In the genomic region with DNA sequence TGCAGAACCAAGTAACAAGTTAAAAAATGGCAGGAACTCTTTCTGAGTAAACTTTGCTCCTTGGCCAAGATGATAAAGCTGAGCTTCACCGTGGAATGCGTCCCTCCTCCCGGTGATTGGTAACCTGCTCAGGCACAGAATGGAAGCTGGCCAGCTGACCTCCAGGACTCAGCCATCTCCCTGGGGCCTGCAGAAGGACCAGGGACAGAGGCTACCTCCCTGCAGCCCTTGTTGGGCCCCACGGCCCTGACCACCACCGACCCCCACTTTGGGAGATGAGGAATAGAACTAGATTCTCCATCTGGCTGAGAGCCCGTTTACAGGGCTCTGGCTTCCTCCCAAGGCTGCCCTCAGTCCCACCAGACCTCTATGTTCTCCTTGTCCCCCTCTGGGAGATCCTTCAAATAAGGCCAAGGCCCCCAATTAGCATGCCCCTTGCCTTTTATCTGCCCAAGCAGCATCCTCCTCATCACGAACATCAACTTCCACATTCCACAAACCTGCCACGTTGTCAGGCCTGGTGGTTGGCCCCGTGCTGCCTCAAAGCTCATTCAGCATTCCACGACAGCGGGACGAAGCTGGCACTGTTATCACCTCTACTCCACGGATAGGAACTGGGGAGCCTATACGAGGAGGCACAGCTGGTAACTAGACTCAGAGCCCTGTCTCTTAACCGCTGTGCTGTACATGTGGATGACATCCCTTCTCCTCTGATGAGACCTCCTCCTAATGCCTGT, we compare ENCODE assay signal across 15 cellular contexts.
DNase-seq lines count a peak whose midpoint lies in the region; ATAC-seq, FAIRE-seq and TF ChIP-seq lines count a peak whose summit lies in the region.
"Had no signal": no experiment of that assay in that cellular context is flagged by ENCODE, and none has a peak within 500 bp of the region (broad histone marks: within the 10 kb centered on the region; RNA-seq: fewer than 3 reads in every experiment).

No MANE protein-coding gene starts in this region.

- no peaks in the 10 kb centered on the region for H3K36me3 ChIP-seq in effector memory CD4-positive, alpha-beta T cell (ENCODE audit: control insufficient read depth, insufficient read depth, low read length)
- H3K36me3 ChIP-seq in vagina, result peaks cover 0 to 8% of the 10 kb centered on the region in 2 donors

- no peak overlapping the region for H3K4me3 Mint-ChIP-seq in activated naive CD8-positive, alpha-beta T cell
- no peak overlapping the region for H3K4me3 Mint-ChIP-seq in activated naive CD8-positive, alpha-beta T cell treated with anti-CD3 and anti-CD28 coated beads, Interleukin-2, amount 50 U/mL, for 24 hours
- no peak overlapping the region for H3K4me3 Mint-ChIP-seq in natural killer cell treated with Interleukin-12 subunit alpha and Interleukin-12 subunit beta and Interleukin-15 and Interleukin-18, amount 100 ng/mL, for 72 hours
- H3K4me3 Mint-ChIP-seq: activated naive CD4-positive, alpha-beta T cell treated with anti-CD3 and anti-CD28 coated beads for 36 hours; nephron progenitor cell had no signal

- H3K9me3 ChIP-seq in effector memory CD4-positive, alpha-beta T cell (ENCODE audit: control insufficient read depth, low read length), result no peaks in the 10 kb centered on the region
- no peaks in the 10 kb centered on the region for H3K9me3 ChIP-seq in vagina
- H3K9me3 ChIP-seq: HAP-1 had no signal

- peak overlapping the region; percentile 26 for H3K27ac ChIP-seq in effector memory CD4-positive, alpha-beta T cell (ENCODE audit: insufficient read depth, low read length, poor library complexity, severe bottlenecking)
- peak overlapping the region; percentile 33 for H3K27ac ChIP-seq in vagina

- ATAC-seq in activated naive CD8-positive, alpha-beta T cell treated with anti-CD3 and anti-CD28 coated beads, Interleukin-2, amount 50 U/mL, for 24 hours, result no peak
- no peak for ATAC-seq in natural killer cell treated with Interleukin-12 subunit alpha and Interleukin-12 subunit beta and Interleukin-15 and Interleukin-18, amount 100 ng/mL, for 72 hours
- ATAC-seq in omental fat pad (ENCODE audit: low FRiP score), result no peak

- no peaks in the 10 kb centered on the region for H3K27me3 ChIP-seq in effector memory CD4-positive, alpha-beta T cell (replicated peaks; ENCODE audit: control insufficient read depth, insufficient read depth, low read length, poor library complexity, severe bottlenecking)
- no peaks in the 10 kb centered on the region for H3K27me3 ChIP-seq in vagina

- intact Hi-C loops in vagina (cut with DNase I), result no loop called here

- H3K27me3 Mint-ChIP-seq in activated naive CD8-positive, alpha-beta T cell, result no peaks in the 10 kb centered on the region
- no peaks in the 10 kb centered on the region for H3K27me3 Mint-ChIP-seq in activated naive CD8-positive, alpha-beta T cell treated with anti-CD3 and anti-CD28 coated beads, Interleukin-2, amount 50 U/mL, for 24 hours
- H3K27me3 Mint-ChIP-seq in natural killer cell treated with Interleukin-12 subunit alpha and Interleukin-12 subunit beta and Interleukin-15 and Interleukin-18, amount 100 ng/mL, for 72 hours, result no peaks in the 10 kb centered on the region

- H3K27ac Mint-ChIP-seq in activated naive CD8-positive, alpha-beta T cell, result peak overlapping the region; percentile 97
- no peak overlapping the region for H3K27ac Mint-ChIP-seq in activated naive CD8-positive, alpha-beta T cell treated with anti-CD3 and anti-CD28 coated beads, Interleukin-2, amount 50 U/mL, for 24 hours
- H3K27ac Mint-ChIP-seq in natural killer cell treated with Interleukin-12 subunit alpha and Interleukin-12 subunit beta and Interleukin-15 and Interleukin-18, amount 100 ng/mL, for 72 hours, result peak overlapping the region; percentile 38 to 59
- H3K27ac Mint-ChIP-seq: activated naive CD4-positive, alpha-beta T cell treated with anti-CD3 and anti-CD28 coated beads for 36 hours; nephron progenitor cell had no signal

- no peak overlapping the region for H3K4me3 ChIP-seq in effector memory CD4-positive, alpha-beta T cell (ENCODE audit: insufficient read depth, low read depth, low read length, poor library complexity, severe bottlenecking)
- no peak overlapping the region for H3K4me3 ChIP-seq in vagina
- H3K4me3 ChIP-seq: HAP-1 had no signal

- no peaks in the 10 kb centered on the region for H3K9me3 Mint-ChIP-seq in activated naive CD8-positive, alpha-beta T cell (ENCODE audit: low read depth)
- H3K9me3 Mint-ChIP-seq in activated naive CD8-positive, alpha-beta T cell treated with anti-CD3 and anti-CD28 coated beads, Interleukin-2, amount 50 U/mL, for 24 hours, result no peaks in the 10 kb centered on the region
- no peaks in the 10 kb centered on the region for H3K9me3 Mint-ChIP-seq in natural killer cell treated with Interleukin-12 subunit alpha and Interleukin-12 subunit beta and Interleukin-15 and Interleukin-18, amount 100 ng/mL, for 72 hours
- H3K9me3 Mint-ChIP-seq: activated naive CD4-positive, alpha-beta T cell treated with anti-CD3 and anti-CD28 coated beads for 36 hours; nephron progenitor cell had no signal

- TF ChIP-seq CTCF in vagina (IDR thresholded peaks at IDR 0.05) (no peak), omental fat pad (IDR thresholded peaks at IDR 0.05) (no peak)

- H3K4me1 ChIP-seq in effector memory CD4-positive, alpha-beta T cell (ENCODE audit: control insufficient read depth, insufficient read depth, low read length, poor library complexity, severe bottlenecking), result peaks cover 30% of the 10 kb centered on the region
- peaks cover 96% of the 10 kb centered on the region for H3K4me1 ChIP-seq in vagina
- H3K4me1 ChIP-seq: HAP-1 had no signal

- FAIRE-seq in H54 (lab: Jason Lieb, UNC), result no peak

- DNase-seq in activated naive CD8-positive, alpha-beta T cell treated with anti-CD3 and anti-CD28 coated beads, Interleukin-2, amount 50 U/mL, for 24 hours, result no peak
- no peak for DNase-seq in effector memory CD4-positive, alpha-beta T cell
- no peak for DNase-seq in natural killer cell treated with Interleukin-12 subunit alpha and Interleukin-12 subunit beta and Interleukin-15 and Interleukin-18, amount 100 ng/mL, for 72 hours (ENCODE audit: low spot score)
- DNase-seq in vagina (ENCODE audit: extremely low spot score in 2 of 2) (no peak), GM19240 (ENCODE audit: insufficient read length, low spot score) (no peak), H54 (ENCODE audit: insufficient read length, low spot score) (no peak), omental fat pad (ENCODE audit: low spot score) (no peak)
- DNase-seq: activated CD4-positive, alpha-beta T cell treated with anti-CD3 and anti-CD28 coated beads for 48 hours; activated naive CD4-positive, alpha-beta T cell treated with anti-CD3 and anti-CD28 coated beads for 36 hours; erythroblast; left cardiac atrium; NCI-H187; nephron progenitor cell had no signal

- no peak for TF ChIP-seq POLR2A in vagina (IDR thresholded peaks at IDR 0.05)
- no peak for TF ChIP-seq POLR2A in H54 (IDR thresholded peaks at IDR 0.05; ENCODE audit: low read depth, low read length)

- H3K4me1 Mint-ChIP-seq in activated naive CD8-positive, alpha-beta T cell (ENCODE audit: low read depth), result peaks cover 89% of the 10 kb centered on the region
- peaks cover 77% of the 10 kb centered on the region for H3K4me1 Mint-ChIP-seq in activated naive CD8-positive, alpha-beta T cell treated with anti-CD3 and anti-CD28 coated beads, Interleukin-2, amount 50 U/mL, for 24 hours
- peaks cover 59 to 66% of the 10 kb centered on the region in 2 donors for H3K4me1 Mint-ChIP-seq in natural killer cell treated with Interleukin-12 subunit alpha and Interleukin-12 subunit beta and Interleukin-15 and Interleukin-18, amount 100 ng/mL, for 72 hours (ENCODE audit: low read depth in 2 of 2)

- H3K36me3 Mint-ChIP-seq in activated naive CD8-positive, alpha-beta T cell, result peaks cover 2% of the 10 kb centered on the region
- H3K36me3 Mint-ChIP-seq in activated naive CD8-positive, alpha-beta T cell treated with anti-CD3 and anti-CD28 coated beads, Interleukin-2, amount 50 U/mL, for 24 hours (ENCODE audit: low read depth), result peaks cover 14% of the 10 kb centered on the region
- H3K36me3 Mint-ChIP-seq in natural killer cell treated with Interleukin-12 subunit alpha and Interleukin-12 subunit beta and Interleukin-15 and Interleukin-18, amount 100 ng/mL, for 72 hours, result peaks cover 4% of the 10 kb centered on the region
